Comparison of ENCODE assay signal across 19 cellular contexts in genomic region chr9:86047361-86047760, GRCh38. TPM values are rescaled to one million over a fixed set of nuclear protein-coding genes. Genes with fewer than 3 reads are reported as not detected.
DNase-seq lines count a peak whose midpoint lies in the region; ATAC-seq, FAIRE-seq and TF ChIP-seq lines count a peak whose summit lies in the region.
"Had no signal": no experiment of that assay in that cellular context is flagged by ENCODE, and none has a peak within 500 bp of the region (broad histone marks: within the 10 kb centered on the region; RNA-seq: fewer than 3 reads in every experiment).

No MANE protein-coding gene starts in this region.

- CTCF ChIA-PET in Caco-2 (lab: Charles Lee): no interaction called here

- H3K4me3 ChIP-seq in Caco-2 (ENCODE audit: low read depth, low read length) (no peak overlapping the region), bronchial epithelial cell (ENCODE audit: low read depth, low read length) (no peak overlapping the region), neural progenitor cell (no peak overlapping the region), thyroid gland (replicated peaks in 1 of 3) (no peak overlapping the region)
- H3K4me3 ChIP-seq: GM23338 had no signal

- no peak for TF ChIP-seq CTCF in Caco-2 (IDR thresholded peaks at IDR 0.05; ENCODE audit: insufficient read depth in 1 of 2, low read depth in 1 of 2, low read length in 1 of 2, severe bottlenecking in 1 of 2, unreplicated experiment in 1 of 2)
- no peak for TF ChIP-seq CTCF in bronchial epithelial cell (IDR thresholded peaks at IDR 0.05; ENCODE audit: insufficient read depth, low read length, severe bottlenecking)
- TF ChIP-seq CTCF in neural progenitor cell (IDR thresholded peaks at IDR 0.05): no peak
- TF ChIP-seq CTCF in thyroid gland (IDR thresholded peaks at IDR 0.05): no peak

- H3K4me3 Mint-ChIP-seq in Caco-2 (ENCODE audit: unreplicated experiment): no peak overlapping the region
- peak overlapping the region; percentile 37 for H3K4me3 Mint-ChIP-seq in T-helper 17 cell
- H3K4me3 Mint-ChIP-seq in neural progenitor cell: no peak overlapping the region
- H3K4me3 Mint-ChIP-seq: CD4-positive, alpha-beta T cell; GM23338; HFFc6 had no signal

- peak; percentile 28 for FAIRE-seq in bronchial epithelial cell (lab: Jason Lieb, UNC)
- FAIRE-seq: A204.1, H54 had no signal

- no peak overlapping the region for H3K4me2 ChIP-seq in neural progenitor cell
- H3K4me2 ChIP-seq: GM23338 had no signal

- H3K9me3 ChIP-seq in Caco-2: no peaks in the 10 kb centered on the region
- no peaks in the 10 kb centered on the region for H3K9me3 ChIP-seq in T-helper 17 cell (ENCODE audit: control insufficient read depth, low read length, poor library complexity, severe bottlenecking)
- H3K9me3 ChIP-seq in neural progenitor cell (ENCODE audit: low read depth): no peaks in the 10 kb centered on the region
- no peaks in the 10 kb centered on the region for H3K9me3 ChIP-seq in thyroid gland
- H3K9me3 ChIP-seq: BE2C had no signal

- H3F3A ChIP-seq in neural progenitor cell (ENCODE audit: low read depth): peaks cover 6% of the 10 kb centered on the region

- H3K36me3 ChIP-seq in Caco-2 (ENCODE audit: control insufficient read depth, insufficient read depth, low read length) (no peaks in the 10 kb centered on the region; the same call in 1 of the 2 replicates), bronchial epithelial cell (ENCODE audit: control insufficient read depth, insufficient read depth, low read length) (no peaks in the 10 kb centered on the region), neural progenitor cell (no peaks in the 10 kb centered on the region), thyroid gland (no peaks in the 10 kb centered on the region)

- DNase-seq in Caco-2 (no peak), T-helper 17 cell (no peak), bronchial epithelial cell (ENCODE audit: low read depth) (no peak), neural progenitor cell (ENCODE audit: low spot score) (no peak), DMS79 (lab: John Stamatoyannopoulos, UW) (no peak), thyroid gland (no peak), SKM-1 treated with dmso at 0.1 percent for 144 hours (lab: John Stamatoyannopoulos, UW; ENCODE audit: unreplicated experiment) (no peak)
- DNase-seq: ACHN; BE2C; CD4-positive, alpha-beta T cell; DMS153; DMS79 treated with DMSO at 0.1 percent for 48 hours; GF-D8; HFFc6 had no signal

- WGBS in thyroid gland, 2 donors: 92 to 97% methylated on average over 13 of the region's 13 CpGs

- H3K27ac Mint-ChIP-seq in Caco-2 (ENCODE audit: unreplicated experiment): peak overlapping the region; percentile 42
- no peak overlapping the region for H3K27ac Mint-ChIP-seq in T-helper 17 cell
- H3K27ac Mint-ChIP-seq in neural progenitor cell: no peak overlapping the region
- H3K27ac Mint-ChIP-seq: CD4-positive, alpha-beta T cell; HFFc6 had no signal

- no peaks in the 10 kb centered on the region for H3K27me3 ChIP-seq in Caco-2 (replicated peaks; ENCODE audit: control insufficient read depth, insufficient read depth, low read length)
- H3K27me3 ChIP-seq in bronchial epithelial cell (ENCODE audit: control insufficient read depth, insufficient read depth, low read length): no peaks in the 10 kb centered on the region
- H3K27me3 ChIP-seq in neural progenitor cell: no peaks in the 10 kb centered on the region
- H3K27me3 ChIP-seq in thyroid gland: no peaks in the 10 kb centered on the region
- H3K27me3 ChIP-seq: BE2C had no signal

- intact Hi-C loops in Caco-2 (cut with micrococcal nuclease; ENCODE audit: unreplicated experiment): no loop called here
- intact Hi-C loops in thyroid gland (cut with DNase I): no loop called here

- H2AFZ ChIP-seq in neural progenitor cell (replicated peaks): no peak overlapping the region
- H2AFZ ChIP-seq: GM23338 had no signal

- ATAC-seq in T-helper 17 cell (no peak), HG02798 (IDR thresholded peaks at IDR 0.05; ENCODE audit: poor library complexity, unreplicated experiment) (no peak)
- ATAC-seq: HCT116 had no signal

- no peak overlapping the region for H3K9ac ChIP-seq in neural progenitor cell

- no peaks in the 10 kb centered on the region for H3K27me3 Mint-ChIP-seq in Caco-2 (ENCODE audit: insufficient read depth, unreplicated experiment)
- H3K27me3 Mint-ChIP-seq in T-helper 17 cell: peaks cover 14% of the 10 kb centered on the region
- peaks cover 5% of the 10 kb centered on the region for H3K27me3 Mint-ChIP-seq in neural progenitor cell (ENCODE audit: insufficient read depth, low read depth)
- H3K27me3 Mint-ChIP-seq: CD4-positive, alpha-beta T cell had no signal

- H3K79me2 ChIP-seq in neural progenitor cell (ENCODE audit: low read depth): no peaks in the 10 kb centered on the region

- H4K20me1 ChIP-seq in neural progenitor cell (ENCODE audit: low read depth): no peaks in the 10 kb centered on the region

- POLR2A ChIA-PET in Caco-2 (lab: Charles Lee): no interaction called here

- no TSS peak for BruUV-seq in Caco-2 (replicated peaks; lab: Mats Ljungman, UMichigan)

- H3K27ac ChIP-seq in neural progenitor cell: peak overlapping the region; percentile 37
- no peak overlapping the region for H3K27ac ChIP-seq in thyroid gland

- no peaks in the 10 kb centered on the region for H3K4me1 Mint-ChIP-seq in Caco-2 (ENCODE audit: low read depth, unreplicated experiment)
- no peaks in the 10 kb centered on the region for H3K4me1 Mint-ChIP-seq in T-helper 17 cell
- H3K4me1 Mint-ChIP-seq in neural progenitor cell: peaks cover 6% of the 10 kb centered on the region
- H3K4me1 Mint-ChIP-seq: GM23338 had no signal

- H3K36me3 Mint-ChIP-seq in Caco-2 (ENCODE audit: insufficient read depth, unreplicated experiment) (no peaks in the 10 kb centered on the region), T-helper 17 cell (ENCODE audit: low read depth) (no peaks in the 10 kb centered on the region), neural progenitor cell (peaks cover 42% of the 10 kb centered on the region)

- H3K9me3 Mint-ChIP-seq in Caco-2 (ENCODE audit: unreplicated experiment) (no peaks in the 10 kb centered on the region), neural progenitor cell (no peaks in the 10 kb centered on the region)
- H3K9me3 Mint-ChIP-seq: CD4-positive, alpha-beta T cell; GM23338; HFFc6 had no signal

- TF ChIP-seq POLR2A in thyroid gland (IDR thresholded peaks at IDR 0.05): no peak

- no peaks in the 10 kb centered on the region for H3K4me1 ChIP-seq in Caco-2
- no peaks in the 10 kb centered on the region for H3K4me1 ChIP-seq in neural progenitor cell
- H3K4me1 ChIP-seq in thyroid gland: peaks cover 6 to 7% of the 10 kb centered on the region in 2 donors
- H3K4me1 ChIP-seq: BE2C had no signal

RNA-seq across cellular contexts. Expression of gene GOLM1, which starts 52.0 kb away (rescaled TPM):
- total RNA-seq in Caco-2 (2022) (53.6 and 60.0 TPM in 2 replicates), T-helper 17 cell (under 1 TPM in 1 of 2 donors, not detected in 1; 0.47 TPM), bronchial epithelial cell (21.6 and 21.8 TPM in 2 replicates), neural progenitor cell (ENCODE audit: low replicate concordance) (73.7 and 83.5 TPM in 2 replicates), thyroid gland (100 to 1,000 TPM in 1 of 4 donors, 10 to 100 TPM in 3; 18.2 to 112 (median 47.6) TPM)

Comparison
In these comparisons a context has a peak if more than half of its experiments do, and no peak if none do; other contexts are left out.
1. RNA of gene GOLM1, which starts 52.0 kb away (total RNA-seq): 73.7 to 83.5 TPM in neural progenitor cell, 18.2 to 112 TPM in thyroid gland, 53.6 to 60.0 TPM in Caco-2 and 21.6 to 21.8 TPM in bronchial epithelial cell; 0.47 TPM in T-helper 17 cell; every median in the first group is over 10 times any median in the second.